8 cellular contexts compared by ENCODE assay signal in the genomic region with DNA sequence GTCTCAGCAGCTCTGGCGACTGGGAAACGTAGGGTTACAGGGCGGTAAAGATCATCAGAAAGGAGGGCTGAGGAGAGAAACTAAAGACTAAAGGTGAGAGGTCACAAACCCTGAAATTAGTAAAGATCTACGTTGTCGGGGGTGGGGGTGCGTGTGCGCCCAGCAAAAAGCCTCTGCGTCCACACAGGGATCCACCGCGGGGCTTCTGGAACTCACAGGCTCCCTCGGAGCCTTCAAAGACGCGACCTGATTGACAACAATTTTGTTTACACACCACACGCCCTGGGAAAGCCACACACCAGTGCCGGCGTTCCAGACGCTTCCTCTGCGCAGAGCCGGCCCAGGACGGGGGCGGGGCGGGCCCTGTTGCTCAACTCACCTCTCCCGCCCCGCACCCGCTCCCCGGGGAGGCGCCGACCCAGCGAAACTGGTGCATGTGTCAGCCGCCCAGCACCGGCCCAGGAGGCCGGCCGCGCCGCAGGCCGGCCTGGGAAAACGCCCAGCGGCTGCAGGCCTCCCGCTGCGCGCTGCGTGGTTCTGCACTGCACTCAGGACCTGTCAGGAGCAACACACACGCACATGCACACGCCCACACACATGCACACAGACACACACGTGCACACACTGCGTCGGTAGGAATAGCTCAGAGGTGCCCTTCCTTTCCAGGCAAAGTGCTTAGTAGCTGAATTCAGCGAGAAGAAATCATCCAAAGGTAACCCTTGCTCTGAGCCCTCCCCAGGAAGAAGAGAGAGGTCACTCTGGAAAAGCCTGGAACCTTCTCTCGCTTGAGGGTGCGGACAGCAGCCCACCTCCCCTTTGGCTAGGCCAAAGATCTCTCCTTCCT. TPM values are rescaled to one million over a fixed set of nuclear protein-coding genes. Genes with fewer than 3 reads are reported as not detected.
A peak's percentile ranks its signal among the peaks of the same experiment; 100 is the strongest.
DNase-seq lines count a peak whose midpoint lies in the region; ATAC-seq and TF ChIP-seq lines count a peak whose summit lies in the region.

No MANE protein-coding gene starts in this region.

- H3K9me3 Mint-ChIP-seq in activated naive CD8-positive, alpha-beta T cell treated with anti-CD3 and anti-CD28 coated beads for 36 hours, result no peaks in the 10 kb centered on the region
- H3K9me3 Mint-ChIP-seq in progenitor cell of endocrine pancreas (ENCODE audit: low read depth) (no peaks in the 10 kb centered on the region), type B pancreatic cell (no peaks in the 10 kb centered on the region)

- POLR2A ChIA-PET in AG04450 (lab: Yijun Ruan, JAX), result interaction anchor here (0.5 to 0.8 kb wide), 2 partner anchors 33 to 157 kb away, joined by 3 to 4 read pairs; no protein-coding TSS in a partner anchor
- POLR2A ChIA-PET in RWPE1 (lab: Yijun Ruan, JAX; ENCODE audit: low non-redundant PET), result interaction anchor here (0.6 to 1.3 kb wide), 3 partner anchors 12 to 39 kb away, joined by 3 to 5 read pairs (median 3); no protein-coding TSS in a partner anchor

- peak overlapping the region; percentile 68 for H3K4me3 Mint-ChIP-seq in activated naive CD8-positive, alpha-beta T cell treated with anti-CD3 and anti-CD28 coated beads for 36 hours
- peak overlapping the region; percentile 57 for H3K4me3 Mint-ChIP-seq in progenitor cell of endocrine pancreas (ENCODE audit: low read depth)
- H3K4me3 Mint-ChIP-seq in type B pancreatic cell, result peak overlapping the region; percentile 78

- no peaks in the 10 kb centered on the region for H3K36me3 ChIP-seq in cardiac muscle cell

- DNase-seq in AG04450 (ENCODE audit: low read depth, low spot score) (peak; percentile 79), RWPE1 (ENCODE audit: low spot score) (peak; percentile 86), cardiac muscle cell (ENCODE audit: low read depth in 1 of 2, low spot score in 1 of 2) (peak; percentile 8 to 97), progenitor cell of endocrine pancreas (ENCODE audit: low spot score, unreplicated experiment) (peak; percentile 64), type B pancreatic cell (ENCODE audit: extremely low spot score, unreplicated experiment) (peak; percentile 79)
- DNase-seq in activated naive CD8-positive, alpha-beta T cell treated with anti-CD3 and anti-CD28 coated beads for 36 hours, result peak; percentile 68

- peak overlapping the region; percentile 47 for H3K4me3 ChIP-seq in AG04450 (ENCODE audit: low read depth, low read length)
- no peak overlapping the region for H3K4me3 ChIP-seq in cardiac muscle cell

- no peaks in the 10 kb centered on the region for H3K4me1 ChIP-seq in cardiac muscle cell (ENCODE audit: low read depth)

- peaks cover 16% of the 10 kb centered on the region for H3K4me1 Mint-ChIP-seq in activated naive CD8-positive, alpha-beta T cell treated with anti-CD3 and anti-CD28 coated beads for 36 hours
- peaks cover 15% of the 10 kb centered on the region for H3K4me1 Mint-ChIP-seq in progenitor cell of endocrine pancreas (ENCODE audit: low read depth)
- peaks cover 17% of the 10 kb centered on the region for H3K4me1 Mint-ChIP-seq in type B pancreatic cell (ENCODE audit: unreplicated experiment)

- H3K27me3 Mint-ChIP-seq in activated naive CD8-positive, alpha-beta T cell treated with anti-CD3 and anti-CD28 coated beads for 36 hours, result no peaks in the 10 kb centered on the region
- no peaks in the 10 kb centered on the region for H3K27me3 Mint-ChIP-seq in progenitor cell of endocrine pancreas
- H3K27me3 Mint-ChIP-seq in type B pancreatic cell, result no peaks in the 10 kb centered on the region

- H3K9me3 ChIP-seq in AG04450 (ENCODE audit: control insufficient read depth, insufficient read depth, low read length), result no peaks in the 10 kb centered on the region; the same call in 1 of the 2 replicates
- no peaks in the 10 kb centered on the region for H3K9me3 ChIP-seq in cardiac muscle cell (ENCODE audit: low read depth)

- TF ChIP-seq CTCF in AG04450 (IDR thresholded peaks at IDR 0.05; ENCODE audit: low read depth, low read length) (no peak), RWPE1 (conservative IDR thresholded peaks at IDR 0.05; ENCODE audit: low read depth) (no peak), cardiac muscle cell (IDR thresholded peaks at IDR 0.05; ENCODE audit: low read depth, low read length) (no peak), progenitor cell of endocrine pancreas (IDR thresholded peaks at IDR 0.05; ENCODE audit: unreplicated experiment) (no peak), type B pancreatic cell (conservative IDR thresholded peaks at IDR 0.05) (no peak)

- peak overlapping the region; percentile 82 for H3K27ac Mint-ChIP-seq in activated naive CD8-positive, alpha-beta T cell treated with anti-CD3 and anti-CD28 coated beads for 36 hours
- H3K27ac Mint-ChIP-seq in progenitor cell of endocrine pancreas (peak overlapping the region; percentile 88), type B pancreatic cell (peak overlapping the region; percentile 86)

- H3K27me3 ChIP-seq in AG04450 (ENCODE audit: control insufficient read depth, insufficient read depth, low read length), result no peaks in the 10 kb centered on the region
- no peaks in the 10 kb centered on the region for H3K27me3 ChIP-seq in cardiac muscle cell

- CTCF ChIA-PET in AG04450 (lab: Charles Lee) (interaction anchor here (0.7 kb wide), 1 partner anchor 8 kb away, joined by 7 read pairs; no protein-coding TSS in a partner anchor), RWPE1 (lab: Yijun Ruan, JAX) (interaction anchor here (0.6 to 0.7 kb wide), 2 partner anchors 36 to 301 kb away, joined by 3 read pairs; no protein-coding TSS in a partner anchor)

- ATAC-seq in GM18909 (IDR thresholded peaks at IDR 0.05; ENCODE audit: poor library complexity, unreplicated experiment) (peak; percentile 87), HG03139 (IDR thresholded peaks at IDR 0.05; ENCODE audit: unreplicated experiment) (peak; percentile 86)

- H3K36me3 Mint-ChIP-seq in activated naive CD8-positive, alpha-beta T cell treated with anti-CD3 and anti-CD28 coated beads for 36 hours, result no peaks in the 10 kb centered on the region
- no peaks in the 10 kb centered on the region for H3K36me3 Mint-ChIP-seq in progenitor cell of endocrine pancreas (ENCODE audit: insufficient read depth)
- no peaks in the 10 kb centered on the region for H3K36me3 Mint-ChIP-seq in type B pancreatic cell

- H3K27ac ChIP-seq in AG04450 (ENCODE audit: low read depth, low read length) (peak overlapping the region; percentile 62), RWPE1 (peak overlapping the region; percentile 93), cardiac muscle cell (no peak overlapping the region)

RNA-seq across cellular contexts. Expression of a gene that starts 57.2 kb away (rescaled TPM):
- 19.2 and 21.2 TPM in 2 replicates for polyA plus RNA-seq in AG04450 (2011; rRNA removed)
- 116 and 133 TPM in 2 replicates for polyA minus RNA-seq in AG04450 (2011; rRNA and poly(A)+ RNA removed)
- total RNA-seq in activated naive CD8-positive, alpha-beta T cell treated with anti-CD3 and anti-CD28 coated beads for 36 hours, result 10 to 100 TPM; 40.6 to 41.5 TPM
- total RNA-seq in cardiac muscle cell, result 33.7 and 72.7 TPM in 2 replicates
- polyA plus RNA-seq in cardiac muscle cell, result 41.9 and 59.8 TPM in 2 replicates
- 152 and 153 TPM in 2 replicates for total RNA-seq in progenitor cell of endocrine pancreas
- 66.2 and 97.2 TPM in 2 replicates for total RNA-seq in type B pancreatic cell (ENCODE audit: low replicate concordance)
